7 cellular contexts compared by ENCODE assay signal in the genomic region with DNA sequence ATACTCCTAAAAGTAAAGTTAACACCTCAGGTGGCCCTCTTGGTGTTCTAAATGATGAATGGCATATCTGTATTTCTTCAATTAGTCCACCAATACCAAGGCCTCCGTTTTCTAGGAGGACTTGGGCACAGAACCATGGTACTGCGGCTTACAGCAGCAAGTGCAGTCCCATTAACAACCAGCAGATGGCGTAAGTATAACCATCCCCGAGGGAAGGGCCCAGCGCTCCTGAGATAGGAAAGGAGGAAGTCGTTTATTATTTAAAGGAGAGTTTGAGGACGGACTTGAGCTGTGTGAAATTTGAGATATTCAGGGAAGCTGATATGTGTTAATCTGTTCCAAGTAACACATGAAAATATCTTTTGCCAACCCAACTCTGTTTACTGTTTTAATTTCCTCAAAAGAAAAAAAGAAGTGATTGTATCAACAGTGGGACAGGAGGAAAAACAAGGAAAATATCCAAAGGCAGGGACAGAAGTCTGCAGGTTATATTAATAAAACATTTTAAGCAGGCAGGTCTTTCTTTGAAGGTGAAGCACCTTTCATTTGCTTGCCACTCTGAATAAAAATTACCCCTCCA. TPM values are rescaled to one million over a fixed set of nuclear protein-coding genes. Genes with fewer than 3 reads are reported as not detected.
DNase-seq lines count a peak whose midpoint lies in the region; FAIRE-seq and TF ChIP-seq lines count a peak whose summit lies in the region.

No MANE protein-coding gene starts in this region.

- H2AK5ac ChIP-seq in trophoblast cell (ENCODE audit: low read length), result no peak overlapping the region

- no peaks in the 10 kb centered on the region for H3K79me2 ChIP-seq in trophoblast cell (ENCODE audit: control insufficient read depth, insufficient read depth, low read length, poor library complexity)

- H3K27me3 ChIP-seq in trophoblast cell (ENCODE audit: insufficient read depth, low read length) (no peaks in the 10 kb centered on the region), vagina (no peaks in the 10 kb centered on the region)

- no peak overlapping the region for H2BK12ac ChIP-seq in trophoblast cell (ENCODE audit: low read length)

- H4K91ac ChIP-seq in trophoblast cell (ENCODE audit: low read depth, low read length), result no peak overlapping the region

- H2BK120ac ChIP-seq in trophoblast cell (ENCODE audit: insufficient read depth, low read length, poor library complexity), result no peak overlapping the region

- no peak overlapping the region for H3K9ac ChIP-seq in trophoblast cell (ENCODE audit: low read length)

- intact Hi-C loops in vagina (cut with DNase I), result loop anchor here (10.0 kb wide), 1 partner anchor 136 kb away; no protein-coding TSS in a partner anchor

- H3K4me2 ChIP-seq in trophoblast cell (ENCODE audit: low read length), result no peak overlapping the region

- DNase-seq in GM12892 (ENCODE audit: insufficient read length), result peak; percentile 14
- DNase-seq in M059J (ENCODE audit: low read depth), result peak; percentile 79
- peak; percentile 37 to 57 for DNase-seq in SHP77 (lab: John Stamatoyannopoulos, UW)
- DNase-seq in activated naive CD4-positive, alpha-beta T cell (lab: John Stamatoyannopoulos, UW), result peak; percentile 6 to 54 (median 17)
- peak; percentile 58 for DNase-seq in glomerular endothelial cell (ENCODE audit: extremely low read depth, low read depth, low spot score)
- peak; percentile 72 to 89 for DNase-seq in trophoblast cell
- DNase-seq in vagina (ENCODE audit: extremely low spot score in 2 of 2), result no peak

- TF ChIP-seq POLR2A in GM12892 (IDR thresholded peaks at IDR 0.05; ENCODE audit: low read depth, low read length), result no peak
- TF ChIP-seq POLR2A in vagina (IDR thresholded peaks at IDR 0.05), result no peak

- no peak overlapping the region for H4K12ac ChIP-seq in trophoblast cell (ENCODE audit: low read depth, low read length)

- peak; percentile 81 to 94 (median 88) for TF ChIP-seq CTCF in vagina (IDR thresholded peaks at IDR 0.05)

- no peak overlapping the region for H3K23ac ChIP-seq in trophoblast cell (ENCODE audit: low read length)

- H3K4me3 ChIP-seq in trophoblast cell (ENCODE audit: low read depth, low read length) (no peak overlapping the region), vagina (no peak overlapping the region)

- H3K18ac ChIP-seq in trophoblast cell (ENCODE audit: low read length), result no peak overlapping the region

- H3K9me3 ChIP-seq in trophoblast cell (ENCODE audit: insufficient read depth, low read depth, low read length) (peaks cover 9% of the 10 kb centered on the region), vagina (peaks cover 9% of the 10 kb centered on the region)

- no peaks in the 10 kb centered on the region for H3K79me1 ChIP-seq in trophoblast cell (ENCODE audit: low read length)

- no peak for FAIRE-seq in GM12892 (lab: Jason Lieb, UNC)

- no peak overlapping the region for H2AFZ ChIP-seq in trophoblast cell (ENCODE audit: insufficient read depth, low read length, poor library complexity)

- no peak overlapping the region for H4K8ac ChIP-seq in trophoblast cell (ENCODE audit: low read depth, low read length)

- H3K4ac ChIP-seq in trophoblast cell (ENCODE audit: low read depth, low read length), result no peak overlapping the region

- H3K27ac ChIP-seq in trophoblast cell (ENCODE audit: low read depth, low read length) (no peak overlapping the region), vagina (no peak overlapping the region)

- no peak overlapping the region for H2BK5ac ChIP-seq in trophoblast cell (ENCODE audit: low read depth, low read length, poor library complexity)

- no peak overlapping the region for H3K14ac ChIP-seq in trophoblast cell (ENCODE audit: low read length)

- H3K4me1 ChIP-seq in trophoblast cell (ENCODE audit: control insufficient read depth in 1 of 2, insufficient read depth in 2 of 2, low read length in 2 of 2), result no peaks in the 10 kb centered on the region
- no peaks in the 10 kb centered on the region for H3K4me1 ChIP-seq in vagina

- H3K36me3 ChIP-seq in trophoblast cell (ENCODE audit: control insufficient read depth in 1 of 2, insufficient read depth in 2 of 2, low read length in 2 of 2) (no peaks in the 10 kb centered on the region), vagina (no peaks in the 10 kb centered on the region)

- WGBS in trophoblast cell (ENCODE audit: extremely low coverage, insufficient coverage, insufficient read length), result no CpG with 5 or more reads among the region's 7 CpGs

RNA-seq across cellular contexts. Expression of gene KCNJ15, which starts 37.7 kb away (rescaled TPM):
- polyA plus RNA-seq in GM12892 (2012; ENCODE audit: missing spikeins), result 0.57 TPM
- total RNA-seq in M059J (2014; rRNA removed; shearing (Covaris generic)), result 0.22 and 1.5 TPM in 2 replicates
- 3.0 and 16.7 TPM in 2 replicates for total RNA-seq in glomerular endothelial cell
- polyA plus RNA-seq in trophoblast cell (2013), result 2.3 and 2.5 TPM in 2 replicates
- total RNA-seq in vagina, result 12.3 TPM

Comparison
In these comparisons a context has a peak if more than half of its experiments do, and no peak if none do; other contexts are left out.
1. DNase-seq: peak in GM12892 (single experiment), M059J (single experiment), SHP77 (2 of 2), activated naive CD4-positive, alpha-beta T cell (4 of 4), glomerular endothelial cell (single experiment) and trophoblast cell (2 of 2); none in vagina (0 of 2).